In genomic region chr13:68078874-68079273, GRCh38 we compare ENCODE assay signal across 26 cellular contexts.
DNase-seq lines count a peak whose midpoint lies in the region; ATAC-seq, FAIRE-seq and TF ChIP-seq lines count a peak whose summit lies in the region.
"Had no signal": no experiment of that assay in that cellular context is flagged by ENCODE, and none has a peak within 500 bp of the region (broad histone marks: within the 10 kb centered on the region; RNA-seq: fewer than 3 reads in every experiment).

No MANE protein-coding gene starts in this region.

- TF ChIP-seq CTCF in PC-3 (conservative IDR thresholded peaks at IDR 0.05; ENCODE audit: low read depth, low read length) (no peak), bronchial epithelial cell (IDR thresholded peaks at IDR 0.05; ENCODE audit: insufficient read depth, low read length, severe bottlenecking) (no peak), transverse colon (IDR thresholded peaks at IDR 0.05) (no peak)

- FAIRE-seq in bronchial epithelial cell (lab: Jason Lieb, UNC) = no peak
- FAIRE-seq: A204.1, G401.6 had no signal

- H3K79me2 ChIP-seq in PC-3 (ENCODE audit: low read length) = no peaks in the 10 kb centered on the region

- no peaks in the 10 kb centered on the region for H3K36me3 ChIP-seq in PC-3 (ENCODE audit: low read depth, low read length)
- H3K36me3 ChIP-seq in bronchial epithelial cell (ENCODE audit: control insufficient read depth, insufficient read depth, low read length) = no peaks in the 10 kb centered on the region
- H3K36me3 ChIP-seq in mesodermal cell (ENCODE audit: control insufficient read depth, insufficient read depth, low read length) = no peaks in the 10 kb centered on the region
- no peaks in the 10 kb centered on the region for H3K36me3 ChIP-seq in transverse colon

- H3K4me3 ChIP-seq in PC-3 (ENCODE audit: low read length) = no peak overlapping the region
- H3K4me3 ChIP-seq in bronchial epithelial cell (ENCODE audit: low read depth, low read length) = no peak overlapping the region
- H3K4me3 ChIP-seq in mesodermal cell (ENCODE audit: extremely low read depth, insufficient read depth, low read length, poor library complexity, severe bottlenecking) = no peak overlapping the region
- H3K4me3 ChIP-seq in transverse colon = no peak overlapping the region
- H3K4me3 ChIP-seq: SK-N-MC had no signal

- peak; percentile 7 for DNase-seq in HCEC 1CT
- peak; percentile 4 for DNase-seq in PC-3
- peak; percentile 35 for DNase-seq in bronchial epithelial cell (ENCODE audit: low read depth)
- no peak for DNase-seq in transverse colon
- DNase-seq in H4 (ENCODE audit: low spot score) = no peak
- DNase-seq: C1 segment of cervical spinal cord; CD4-positive, alpha-beta memory T cell; COR-L47; GOT3; NCI-H1092 treated with DMSO at 0.1 percent for 48 hours; NCI-H1436; NCI-H187 treated with DMSO at 0.1 percent for 48 hours; NCI-H2107; NCI-H446 treated with DMSO at 0.1 percent for 48 hours; NCI-H69; SHP77 treated with DMSO at 0.1 percent for 48 hours; SW 1271 had no signal

- TF ChIP-seq EP300 in transverse colon (IDR thresholded peaks at IDR 0.05; ENCODE audit: low read depth) = no peak

- H3K27me3 ChIP-seq in PC-3 (ENCODE audit: low read length) (no peaks in the 10 kb centered on the region), bronchial epithelial cell (ENCODE audit: control insufficient read depth, insufficient read depth, low read length) (no peaks in the 10 kb centered on the region), transverse colon (no peaks in the 10 kb centered on the region)

- no TSS peak for BruUV-seq in PC-3 (replicated peaks; lab: Mats Ljungman, UMichigan)

- no peaks in the 10 kb centered on the region for H3K9me2 ChIP-seq in PC-3 (replicated peaks; ENCODE audit: low read length)

- TF ChIP-seq POLR2A in transverse colon (IDR thresholded peaks at IDR 0.05) = no peak

- H3F3A ChIP-seq in PC-3 (ENCODE audit: low read length, unreplicated experiment) = no peaks in the 10 kb centered on the region

- H4K20me1 ChIP-seq in PC-3 (ENCODE audit: low read length) = no peaks in the 10 kb centered on the region

- no peaks in the 10 kb centered on the region; the same call in 1 of the 2 replicates for H3K4me1 ChIP-seq in PC-3 (ENCODE audit: insufficient read depth, low read length)
- peaks cover 6% of the 10 kb centered on the region for H3K4me1 ChIP-seq in mesodermal cell (ENCODE audit: control insufficient read depth, insufficient read depth, low read length, poor library complexity, severe bottlenecking)
- H3K4me1 ChIP-seq in transverse colon = no peaks in the 10 kb centered on the region

- H3K9me3 ChIP-seq in PC-3 (ENCODE audit: low read length) (no peaks in the 10 kb centered on the region), mesodermal cell (ENCODE audit: control insufficient read depth, low read length) (no peaks in the 10 kb centered on the region), transverse colon (no peaks in the 10 kb centered on the region)

- no peak overlapping the region for H3K4me2 ChIP-seq in PC-3 (ENCODE audit: low read length)

- H2AFZ ChIP-seq in PC-3 (ENCODE audit: low read length) = no peak overlapping the region

- in situ Hi-C loops in transverse colon (cut with MboI; ENCODE audit: low pct_ligation_motif_present in 1 of 4, low pct_unique_long_range_greater_than_20kb in 1 of 4, low sequenced_read_pairs in 3 of 4) = no loop called here

- H3K9ac ChIP-seq in PC-3 (ENCODE audit: low read length) = no peak overlapping the region

- POLR2A ChIA-PET in PC-3 (lab: Charles Lee; ENCODE audit: unreplicated experiment) = no interaction called here

- WGBS in mesodermal cell (ENCODE audit: insufficient coverage in 2 of 2), 2 experiments = 86% methylated on average over 1 of the region's 1 CpG; no CpG with 5 or more reads in 1 of the 2 experiments
- WGBS in transverse colon (ENCODE audit: low coverage in 1 of 2), 2 donors = 63 to 82% methylated on average over 1 of the region's 1 CpG

- CTCF ChIA-PET in PC-3 (lab: Charles Lee) = no interaction called here

- H3K27ac ChIP-seq in PC-3 (ENCODE audit: low read length) = no peak overlapping the region
- peak overlapping the region; percentile 24 for H3K27ac ChIP-seq in mesodermal cell (ENCODE audit: low read depth, low read length, severe bottlenecking)
- no peak overlapping the region for H3K27ac ChIP-seq in transverse colon
- H3K27ac ChIP-seq: HL-60, RWPE1, SK-N-MC had no signal

- ATAC-seq in PC-3 = peak; percentile 35
- ATAC-seq in GM18517 (IDR thresholded peaks at IDR 0.05; ENCODE audit: unreplicated experiment) = no peak
- ATAC-seq: HCT116, Panc1 had no signal

- intact Hi-C loops in PC-3 (cut with micrococcal nuclease) (no loop called here), transverse colon (cut with DNase I; ENCODE audit: low total_unique reads) (no loop called here)

Comparison
In these comparisons a context has a peak if more than half of its experiments do, and no peak if none do; other contexts are left out.
1. DNase-seq: peak in HCEC 1CT (single experiment), PC-3 (single experiment) and bronchial epithelial cell (single experiment); none in transverse colon (single experiment) and H4 (single experiment).